ENCODE assay signal across 34 cellular contexts in the genomic region with DNA sequence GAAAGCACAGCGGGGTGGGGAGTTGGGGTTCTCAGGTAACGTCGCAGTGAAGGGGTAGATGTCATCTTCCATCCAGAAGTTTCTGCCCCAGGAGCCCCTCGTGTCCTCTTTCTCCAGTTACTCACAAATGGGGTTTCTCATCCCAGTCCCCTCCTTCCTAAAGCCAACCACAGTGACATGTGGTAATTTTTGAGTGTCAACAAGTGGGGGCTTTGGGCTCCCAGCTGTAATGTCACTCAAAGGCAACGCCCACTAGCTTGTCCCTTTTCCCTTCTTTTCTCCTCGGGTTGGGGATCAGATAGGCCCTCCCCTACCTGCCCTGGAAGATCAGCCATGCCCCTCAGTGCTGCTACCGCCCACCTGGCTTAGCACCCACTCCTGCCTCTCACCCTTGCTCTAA. TPM values are rescaled to one million over a fixed set of nuclear protein-coding genes. Genes with fewer than 3 reads are reported as not detected.
"Had no signal": no experiment of that assay in that cellular context is flagged by ENCODE, and none has a peak within 500 bp of the region (broad histone marks: within the 10 kb centered on the region; RNA-seq: fewer than 3 reads in every experiment).

No MANE protein-coding gene starts in this region.

- H3K9me3 Mint-ChIP-seq: activated CD4-positive, alpha-beta memory T cell treated with anti-CD3 and anti-CD28 coated beads for 36 hours; activated CD4-positive, alpha-beta T cell treated with anti-CD3 and anti-CD28 coated beads, Interleukin-2, amount 10 ng/mL, durations not matched to agents 24 days and 14 days; activated naive CD4-positive, alpha-beta T cell treated with anti-CD3 and anti-CD28 coated beads for 36 hours; activated naive CD4-positive, alpha-beta T cell treated with anti-CD3 and anti-CD28 coated beads, Interleukin-2, amount 50 U/mL, for 24 hours; activated naive CD8-positive, alpha-beta T cell treated with anti-CD3 and anti-CD28 coated beads for 36 hours; activated naive CD8-positive, alpha-beta T cell treated with anti-CD3 and anti-CD28 coated beads, Interleukin-2, amount 50 U/mL, for 24 hours; activated T-helper 1 cell treated with anti-CD3 and anti-CD28 coated beads, Interleukin-12 subunit alpha, Interleukin-12 subunit beta, Interleukin-2, Interleukin-4 antibody, amounts not matched to agents 30 ng/mL and 10 ng/mL and 1 ng/mL, durations not matched to agents 14 hours and 24 hours and 36 hours; activated T-helper 2 cell treated with anti-CD3 and anti-CD28 coated beads, Interferon-gamma antibody, Interleukin-2, Interleukin-4, amounts not matched to agents 10 μg/mL and 5 μg/mL and 100 μg/mL, durations not matched to agents 14 hours and 24 hours and 36 hours; dendritic cell treated with granulocyte-macrophage colony-stimulating factor and Interleukin-4, amounts not matched to agents 40 ng/mL and 50 ng/mL, for 4 days; effector memory CD8-positive, alpha-beta T cell had no signal

- H3K4me1 Mint-ChIP-seq: activated CD4-positive, alpha-beta T cell treated with anti-CD3 and anti-CD28 coated beads, Interleukin-2, amount 10 ng/mL, durations not matched to agents 24 days and 14 days; activated CD8-positive, alpha-beta memory T cell treated with anti-CD3 and anti-CD28 coated beads, Interleukin-2, amount 10 ng/mL, durations not matched to agents 7 days and 5 days; activated naive CD4-positive, alpha-beta T cell treated with anti-CD3 and anti-CD28 coated beads, Interleukin-2, amount 50 U/mL, for 24 hours; activated naive CD8-positive, alpha-beta T cell treated with anti-CD3 and anti-CD28 coated beads for 36 hours; activated naive CD8-positive, alpha-beta T cell treated with anti-CD3 and anti-CD28 coated beads, Interleukin-2, amount 50 U/mL, for 24 hours had no signal

- H3K4me3 Mint-ChIP-seq: activated CD4-positive, alpha-beta memory T cell treated with anti-CD3 and anti-CD28 coated beads for 36 hours; activated CD4-positive, alpha-beta T cell treated with anti-CD3 and anti-CD28 coated beads for 36 hours; activated CD4-positive, alpha-beta T cell treated with anti-CD3 and anti-CD28 coated beads, Interleukin-2, amount 10 ng/mL, durations not matched to agents 24 days and 14 days; activated CD8-positive, alpha-beta memory T cell treated with anti-CD3 and anti-CD28 coated beads, Interleukin-2, amount 10 ng/mL, durations not matched to agents 7 days and 5 days; activated CD8-positive, alpha-beta T cell treated with anti-CD3 and anti-CD28 coated beads, Interleukin-2, amount 10 ng/mL, durations not matched to agents 7 days and 5 days; activated naive CD4-positive, alpha-beta T cell treated with anti-CD3 and anti-CD28 coated beads for 36 hours; activated naive CD4-positive, alpha-beta T cell treated with anti-CD3 and anti-CD28 coated beads, Interleukin-2, amount 50 U/mL, for 24 hours; activated naive CD8-positive, alpha-beta T cell treated with anti-CD3 and anti-CD28 coated beads for 36 hours; activated naive CD8-positive, alpha-beta T cell treated with anti-CD3 and anti-CD28 coated beads, Interleukin-2, amount 50 U/mL, for 24 hours; activated T-helper 1 cell treated with anti-CD3 and anti-CD28 coated beads, Interleukin-12 subunit alpha, Interleukin-12 subunit beta, Interleukin-2, Interleukin-4 antibody, amounts not matched to agents 30 ng/mL and 10 ng/mL and 1 ng/mL, durations not matched to agents 14 hours and 24 hours and 36 hours; dendritic cell treated with granulocyte-macrophage colony-stimulating factor and Interleukin-4, amounts not matched to agents 40 ng/mL and 50 ng/mL, for 4 days; effector memory CD8-positive, alpha-beta T cell had no signal

- H3K4me3 ChIP-seq: adrenal gland, body of pancreas, cardiac muscle cell, coronary artery, dorsolateral prefrontal cortex, esophagus squamous epithelium had no signal

- H3K36me3 Mint-ChIP-seq: activated CD4-positive, alpha-beta memory T cell treated with anti-CD3 and anti-CD28 coated beads for 36 hours; activated CD8-positive, alpha-beta memory T cell treated with anti-CD3 and anti-CD28 coated beads, Interleukin-2, amount 10 ng/mL, durations not matched to agents 7 days and 5 days; activated naive CD4-positive, alpha-beta T cell treated with anti-CD3 and anti-CD28 coated beads, Interleukin-2, amount 50 U/mL, for 24 hours; activated naive CD8-positive, alpha-beta T cell treated with anti-CD3 and anti-CD28 coated beads for 36 hours had no signal

- H3K9me3 ChIP-seq: adrenal gland, body of pancreas, esophagus squamous epithelium had no signal

- H3K36me3 ChIP-seq: adrenal gland, cardiac muscle cell had no signal

- H3K4me1 ChIP-seq: adrenal gland, body of pancreas had no signal

- H3K27ac Mint-ChIP-seq: activated CD4-positive, alpha-beta memory T cell treated with anti-CD3 and anti-CD28 coated beads for 36 hours; activated CD4-positive, alpha-beta T cell treated with anti-CD3 and anti-CD28 coated beads for 36 hours; activated CD4-positive, alpha-beta T cell treated with anti-CD3 and anti-CD28 coated beads, Interleukin-2, amount 10 ng/mL, durations not matched to agents 24 days and 14 days; activated CD8-positive, alpha-beta memory T cell treated with anti-CD3 and anti-CD28 coated beads, Interleukin-2, amount 10 ng/mL, durations not matched to agents 7 days and 5 days; activated CD8-positive, alpha-beta T cell treated with anti-CD3 and anti-CD28 coated beads, Interleukin-2, amount 10 ng/mL, durations not matched to agents 7 days and 5 days; activated naive CD4-positive, alpha-beta T cell treated with anti-CD3 and anti-CD28 coated beads for 36 hours; activated naive CD4-positive, alpha-beta T cell treated with anti-CD3 and anti-CD28 coated beads, Interleukin-2, amount 50 U/mL, for 24 hours; activated naive CD8-positive, alpha-beta T cell treated with anti-CD3 and anti-CD28 coated beads for 36 hours; activated naive CD8-positive, alpha-beta T cell treated with anti-CD3 and anti-CD28 coated beads, Interleukin-2, amount 50 U/mL, for 24 hours; activated T-helper 1 cell treated with anti-CD3 and anti-CD28 coated beads, Interleukin-12 subunit alpha, Interleukin-12 subunit beta, Interleukin-2, Interleukin-4 antibody, amounts not matched to agents 30 ng/mL and 10 ng/mL and 1 ng/mL, durations not matched to agents 14 hours and 24 hours and 36 hours; activated T-helper 2 cell treated with anti-CD3 and anti-CD28 coated beads, Interferon-gamma antibody, Interleukin-2, Interleukin-4, amounts not matched to agents 10 μg/mL and 5 μg/mL and 100 μg/mL, durations not matched to agents 14 hours and 24 hours and 36 hours; dendritic cell treated with granulocyte-macrophage colony-stimulating factor and Interleukin-4, amounts not matched to agents 40 ng/mL and 50 ng/mL, for 4 days; effector memory CD8-positive, alpha-beta T cell had no signal

- DNase-seq: activated CD4-positive, alpha-beta memory T cell treated with anti-CD3 and anti-CD28 coated beads for 36 hours; activated CD4-positive, alpha-beta T cell treated with anti-CD3 and anti-CD28 coated beads for 36 hours; activated CD4-positive, alpha-beta T cell treated with anti-CD3 and anti-CD28 coated beads, Interleukin-2, amount 10 ng/mL, durations not matched to agents 24 days and 14 days; activated CD4-positive, CD25-positive, alpha-beta regulatory T cell; activated CD4-positive, CD25-positive, alpha-beta regulatory T cell treated with anti-CD3 and anti-CD28 coated beads, Interleukin-2, amount 50 U/mL, for 72 hours; activated CD8-positive, alpha-beta memory T cell treated with anti-CD3 and anti-CD28 coated beads, Interleukin-2, amount 10 ng/mL, durations not matched to agents 7 days and 5 days; activated CD8-positive, alpha-beta memory T cell treated with anti-CD3 and anti-CD28 coated beads, Interleukin-2, amount 50 U/mL, for 4 hours; activated CD8-positive, alpha-beta T cell treated with anti-CD3 and anti-CD28 coated beads, Interleukin-2, amount 10 ng/mL, durations not matched to agents 7 days and 5 days; activated effector memory CD4-positive, alpha-beta T cell treated with anti-CD3 and anti-CD28 coated beads, Interleukin-2, amount 50 U/mL, for 16 hours; activated naive CD4-positive, alpha-beta T cell treated with anti-CD3 and anti-CD28 coated beads for 36 hours; activated naive CD8-positive, alpha-beta T cell treated with anti-CD3 and anti-CD28 coated beads for 36 hours; activated naive CD8-positive, alpha-beta T cell treated with anti-CD3 and anti-CD28 coated beads, Interleukin-2, amount 50 U/mL, for 24 hours; activated T-cell treated with anti-CD3 and anti-CD28 coated beads, Interleukin-2, amount 50 U/mL, for 1 hour; activated T-cell treated with anti-CD3 and anti-CD28 coated beads, Interleukin-2, amount 50 U/mL, for 48 hours; adrenal gland; amygdala; aorta; body of pancreas; central memory CD4-positive, alpha-beta T cell; cerebellar nuclear complex; dorsolateral prefrontal cortex; effector CD4-positive, alpha-beta T cell; effector memory CD8-positive, alpha-beta T cell; erythroblast; esophagus squamous epithelium; T-helper 2 cell had no signal

- FAIRE-seq: frontal cortex had no signal

- H3K27ac ChIP-seq: adrenal gland, body of pancreas, cardiac muscle cell, coronary artery, dorsolateral prefrontal cortex, esophagus squamous epithelium had no signal

RNA-seq across cellular contexts. Expression of a gene that starts 14.4 kb away (rescaled TPM):
- total RNA-seq: activated CD4-positive, alpha-beta T cell treated with anti-CD3 and anti-CD28 coated beads for 36 hours; activated CD8-positive, alpha-beta memory T cell treated with anti-CD3 and anti-CD28 coated beads, Interleukin-2, amount 10 ng/mL, durations not matched to agents 7 days and 5 days; activated CD8-positive, alpha-beta T cell treated with anti-CD3 and anti-CD28 coated beads, Interleukin-2, amount 10 ng/mL, durations not matched to agents 7 days and 5 days; activated naive CD4-positive, alpha-beta T cell treated with anti-CD3 and anti-CD28 coated beads for 36 hours; activated naive CD8-positive, alpha-beta T cell treated with anti-CD3 and anti-CD28 coated beads for 36 hours; fibroblast of villous mesenchyme had no signal
